9 cellular contexts compared by ENCODE assay signal in genomic region chr2:98634406-98635092, GRCh38. TPM values are rescaled to one million over a fixed set of nuclear protein-coding genes. Genes with fewer than 3 reads are reported as not detected.
DNase-seq lines count a peak whose midpoint lies in the region; ATAC-seq, FAIRE-seq and TF ChIP-seq lines count a peak whose summit lies in the region.
"Had no signal": no experiment of that assay in that cellular context is flagged by ENCODE, and none has a peak within 500 bp of the region (broad histone marks: within the 10 kb centered on the region; RNA-seq: fewer than 3 reads in every experiment).

No MANE protein-coding gene starts in this region.

- no peak for TF ChIP-seq POLR2A in A549 (IDR thresholded peaks at IDR 0.05; ENCODE audit: low read length)

- FAIRE-seq in A549 (lab: Jason Lieb, UNC): no peak
- FAIRE-seq in frontal cortex (lab: Jason Lieb, UNC): no peak

- H3K9me3 ChIP-seq in A549: no peaks in the 10 kb centered on the region

- no peak for TF ChIP-seq EP300 in A549 (IDR thresholded peaks at IDR 0.05)

- peaks cover 2 to 17% (median 6%) of the 10 kb centered on the region in 3 donors for H3K27me3 Mint-ChIP-seq in immature natural killer cell (ENCODE audit: low read depth in 3 of 3)
- H3K27me3 Mint-ChIP-seq: brain had no signal

- no peaks in the 10 kb centered on the region for H3K9me3 Mint-ChIP-seq in immature natural killer cell
- H3K9me3 Mint-ChIP-seq: brain had no signal

- H3K4me2 ChIP-seq in A549: no peak overlapping the region

- TF ChIP-seq CTCF in A549 (IDR thresholded peaks at IDR 0.05): peak; percentile 29; the same call in 1 of the 3 replicates

- POLR2A ChIA-PET in A549 (lab: Yijun Ruan, JAX): no interaction called here

- peak in 1 of 2 experiments; percentile 21; a peak in 1 of 5 replicates for TF ChIP-seq RAD21 in A549 (conservative IDR thresholded peaks at IDR 0.05 in 1 of 2, IDR thresholded peaks at IDR 0.05 in 1 of 2)

- DNase-seq in A549 (ENCODE audit: low read depth in 1 of 2, low spot score in 1 of 2) (peak; percentile 3 to 29), HuH-7 (ENCODE audit: low spot score) (peak; percentile 37), immature natural killer cell (peak; percentile 68 to 70 (median 68)), putamen (ENCODE audit: low spot score) (no peak), frontal cortex (ENCODE audit: low spot score in 2 of 2) (no peak), cortex of kidney (lab: John Stamatoyannopoulos, UW) (no peak)
- peak; percentile 50 for DNase-seq in activated CD8-positive, alpha-beta memory T cell treated with anti-CD3 and anti-CD28 coated beads, Interleukin-2, amount 50 U/mL, for 4 hours

- ATAC-seq in A549: peak; percentile 77 to 90
- no peak for ATAC-seq in HG03565 (IDR thresholded peaks at IDR 0.05; ENCODE audit: unreplicated experiment)

- H3K27ac ChIP-seq in A549: no peak overlapping the region

- H3K4me1 ChIP-seq in A549: no peaks in the 10 kb centered on the region

- peak overlapping the region; percentile 72 to 91 (median 83) for H3K4me3 Mint-ChIP-seq in immature natural killer cell
- H3K4me3 Mint-ChIP-seq: brain had no signal

- 66% methylated on average over 9 of the region's 9 CpGs for WGBS in A549 (ENCODE audit: missing lambda C conversion rate)

- H3K36me3 Mint-ChIP-seq in immature natural killer cell: peaks cover 33 to 48% (median 36%) of the 10 kb centered on the region in 3 donors

- peaks cover 76 to 91% of the 10 kb centered on the region in 2 donors for H3K4me1 Mint-ChIP-seq in immature natural killer cell
- H3K4me1 Mint-ChIP-seq: brain had no signal

- H3K27ac Mint-ChIP-seq in immature natural killer cell: peak overlapping the region; percentile 96 to 99 (median 99)

- CTCF ChIA-PET in A549 (lab: Yijun Ruan, JAX): interaction anchor here (0.7 to 1.2 kb wide), 2 partner anchors 203 to 432 kb away, joined by 3 read pairs; no protein-coding TSS in a partner anchor

- no peak overlapping the region for H3K4me3 ChIP-seq in A549

TF ChIP-seq in A549, 52 proteins besides CTCF, POLR2A, EP300 and RAD21:
- TF ChIP-seq CEBPB (IDR thresholded peaks at IDR 0.05) (no peak), CHD2 (IDR thresholded peaks at IDR 0.05; ENCODE audit: low read length, partially characterized antibody) (no peak)

RNA-seq across cellular contexts. Expression of gene UNC50, which starts 26.2 kb away (rescaled TPM):
- polyA plus RNA-seq in A549 (2011; rRNA removed): 74.4 and 90.6 TPM in 2 replicates
- 36.6 and 42.9 TPM in 2 replicates for polyA plus RNA-seq in A549 (2012; cell fraction: cytosol; rRNA removed)
- 13.8 and 25.4 TPM in 2 replicates for polyA plus RNA-seq in A549 (2012; cell fraction: nucleus; rRNA removed)
- 49.3 to 57.5 TPM (median 57.0 TPM) in 3 replicates for polyA plus RNA-seq in A549 (2017; fragmentation: RNase III; extraction: RNeasy Plus Mini Kit Qiagen cat#74134 plus additional on column Dnase treatment)
- 13.9 and 14.7 TPM in 2 replicates for polyA minus RNA-seq in A549 (2011; rRNA and poly(A)+ RNA removed)
- polyA plus RNA-seq in immature natural killer cell: 10 to 100 TPM; 42.1 to 73.4 (median 58.6) TPM
- total RNA-seq in frontal cortex: 55.8 TPM

RNA-seq across cellular contexts. Expression of gene COA5, which starts 26.2 kb away (rescaled TPM):
- polyA plus RNA-seq in A549 (2011; rRNA removed) (30.1 and 43.3 TPM in 2 replicates), A549 (2017; fragmentation: RNase III; extraction: RNeasy Plus Mini Kit Qiagen cat#74134 plus additional on column Dnase treatment) (32.7 to 42.4 TPM (median 32.8 TPM) in 3 replicates), immature natural killer cell (10 to 100 TPM; 34.0 to 54.6 (median 37.5) TPM)
- 20.7 and 25.1 TPM in 2 replicates for polyA plus RNA-seq in A549 (2012; cell fraction: cytosol; rRNA removed)
- polyA plus RNA-seq in A549 (2012; cell fraction: nucleus; rRNA removed): 7.8 and 13.3 TPM in 2 replicates
- polyA minus RNA-seq in A549 (2011; rRNA and poly(A)+ RNA removed): 3.1 and 4.2 TPM in 2 replicates
- total RNA-seq in frontal cortex: 60.7 TPM

Comparison
In these comparisons a context has a peak if more than half of its experiments do, and no peak if none do; other contexts are left out.
1. DNase-seq: peak in A549 (2 of 2), HuH-7 (single experiment), activated CD8-positive, alpha-beta memory T cell treated with anti-CD3 and anti-CD28 coated beads, Interleukin-2, amount 50 U/mL, for 4 hours (single experiment) and immature natural killer cell (3 of 3); none in putamen (single experiment), frontal cortex (0 of 2) and cortex of kidney (single experiment).